ENCODE assay signal across 1 cellular context in genomic region chr2:108533832-108534576, GRCh38.
A peak's percentile ranks its signal among the peaks of the same experiment; 100 is the strongest.
TF ChIP-seq lines count a peak whose summit lies in the region.

Gene LIMS1 (plus strand): TSS chr2:108534470. CDS start chr2:108534563, 93 bp downstream.

TF ChIP-seq in HepG2, 621 proteins besides CTCF, POLR2A, EP300 and RAD21 (continued from another document and continues in another):
- TF ChIP-seq REST (IDR thresholded peaks at IDR 0.05; ENCODE audit: borderline replicate concordance in 1 of 2, low read depth in 1 of 2, low read length in 2 of 2) (peak in 1 of 2 experiments; percentile 72; a peak in 1 of 4 replicates), ZNF724P (CRISPR knock-in tag; IDR thresholded peaks at IDR 0.05; ENCODE audit: borderline replicate concordance) (0 out of 2 replicates have a peak, but pooled peaks have one; percentile 82), HNRNPUL1 (IDR thresholded peaks at IDR 0.05; ENCODE audit: low read depth, low read length) (no peak), ETS1 (CRISPR knock-in tag; IDR thresholded peaks at IDR 0.05) (peak; percentile 94), FOXA1 (IDR thresholded peaks at IDR 0.05) (no peak), FOXA1 (CRISPR knock-in tag; IDR thresholded peaks at IDR 0.05) (peak; percentile 38; the same call in 1 of the 2 replicates), ZNF576 (CRISPR knock-in tag; IDR thresholded peaks at IDR 0.05) (no peak), ZNF569 (CRISPR knock-in tag; IDR thresholded peaks at IDR 0.05; ENCODE audit: borderline replicate concordance) (no peak), XBP1 (CRISPR knock-in tag; IDR thresholded peaks at IDR 0.05) (no peak; the same call in 1 of the 2 replicates), ZNF205 (CRISPR knock-in tag; IDR thresholded peaks at IDR 0.05) (peak; percentile 83; the same call in 1 of the 2 replicates), NFE2L1 (CRISPR knock-in tag; IDR thresholded peaks at IDR 0.05; ENCODE audit: borderline replicate concordance) (peak; percentile 75; the same call in 1 of the 2 replicates), MED8 (CRISPR knock-in tag; IDR thresholded peaks at IDR 0.05; ENCODE audit: insufficient replicate concordance) (peak; percentile 70), TOE1 (CRISPR knock-in tag; IDR thresholded peaks at IDR 0.05) (0 out of 2 replicates have a peak, but pooled peaks have one; percentile 77), SP5 (CRISPR knock-in tag; IDR thresholded peaks at IDR 0.05; ENCODE audit: borderline replicate concordance, low read depth) (peak; percentile 66), ATF6 (CRISPR knock-in tag; conservative IDR thresholded peaks at IDR 0.05) (peak; percentile 89; the same call in 1 of the 2 replicates), ZNF547 (CRISPR knock-in tag; IDR thresholded peaks at IDR 0.05) (peak; percentile 94), NCOR1 (IDR thresholded peaks at IDR 0.05; ENCODE audit: borderline replicate concordance, low read length) (no peak), MYC (CRISPR knock-in tag; IDR thresholded peaks at IDR 0.05; ENCODE audit: borderline replicate concordance) (peak; percentile 90), HES4 (CRISPR knock-in tag; IDR thresholded peaks at IDR 0.05; ENCODE audit: borderline replicate concordance) (peak; percentile 89), ZFP90 (CRISPR knock-in tag; IDR thresholded peaks at IDR 0.05; ENCODE audit: borderline replicate concordance) (peak; percentile 92; the same call in 1 of the 2 replicates), ZNF230 (CRISPR knock-in tag; IDR thresholded peaks at IDR 0.05) (peak; percentile 96), ZNF333 (CRISPR knock-in tag; IDR thresholded peaks at IDR 0.05; ENCODE audit: borderline replicate concordance) (peak; percentile 96), ZNF414 (CRISPR knock-in tag; IDR thresholded peaks at IDR 0.05) (peak; percentile 86; the same call in 1 of the 2 replicates), GMEB1 (CRISPR knock-in tag; IDR thresholded peaks at IDR 0.05; ENCODE audit: borderline replicate concordance) (peak; percentile 62), MEIS1 (CRISPR knock-in tag; IDR thresholded peaks at IDR 0.05; ENCODE audit: borderline replicate concordance) (0 out of 2 replicates have a peak, but pooled peaks have one; percentile 40), NBN (conservative IDR thresholded peaks at IDR 0.05) (no peak), ZNF274 (CRISPR knock-in tag; IDR thresholded peaks at IDR 0.05) (peak; percentile 92), ZNF281 (CRISPR knock-in tag; IDR thresholded peaks at IDR 0.05; ENCODE audit: borderline replicate concordance) (peak; percentile 39), ZNF784 (CRISPR knock-in tag; IDR thresholded peaks at IDR 0.05; ENCODE audit: borderline replicate concordance) (no peak; the same call in 1 of the 2 replicates), BORCS8-MEF2B (CRISPR knock-in tag; IDR thresholded peaks at IDR 0.05) (peak; percentile 74), ZMYM2 (CRISPR knock-in tag; IDR thresholded peaks at IDR 0.05) (peak; percentile 74), EED (CRISPR knock-in tag; IDR thresholded peaks at IDR 0.05) (peak; percentile 92), MTA1 (CRISPR knock-in tag; IDR thresholded peaks at IDR 0.05; ENCODE audit: borderline replicate concordance) (peak; percentile 84), ZNF674 (CRISPR knock-in tag; IDR thresholded peaks at IDR 0.05; ENCODE audit: low read depth) (no peak), TP53 (CRISPR knock-in tag; conservative IDR thresholded peaks at IDR 0.05) (no peak), ZNF121 (CRISPR knock-in tag; IDR thresholded peaks at IDR 0.05) (peak; percentile 8), JUNB (CRISPR knock-in tag; IDR thresholded peaks at IDR 0.05; ENCODE audit: borderline replicate concordance) (no peak), FOXO4 (CRISPR knock-in tag; conservative IDR thresholded peaks at IDR 0.05) (0 out of 2 replicates have a peak, but pooled peaks have one; percentile 35), ZNF326 (CRISPR knock-in tag; IDR thresholded peaks at IDR 0.05; ENCODE audit: borderline replicate concordance) (no peak), ZMAT5 (CRISPR knock-in tag; IDR thresholded peaks at IDR 0.05; ENCODE audit: borderline replicate concordance, low read depth) (no peak), ZBED4 (CRISPR knock-in tag; IDR thresholded peaks at IDR 0.05; ENCODE audit: borderline replicate concordance) (peak; percentile 52), TOPORS (CRISPR knock-in tag; IDR thresholded peaks at IDR 0.05) (peak; percentile 30; the same call in 1 of the 2 replicates)
